In genomic region chr6:152267967-152268845, GRCh38 we compare ENCODE assay signal across 8 cellular contexts.
A peak's percentile ranks its signal among the peaks of the same experiment; 100 is the strongest.
DNase-seq lines count a peak whose midpoint lies in the region; ATAC-seq and TF ChIP-seq lines count a peak whose summit lies in the region.

No MANE protein-coding gene starts in this region.

- H3K27me3 ChIP-seq in dorsolateral prefrontal cortex (no peaks in the 10 kb centered on the region), neuron (ENCODE audit: insufficient read depth, low read length) (no peaks in the 10 kb centered on the region)

- intact Hi-C loops in dorsolateral prefrontal cortex (cut with DNase I) = loop anchor here (2.0 to 10.0 kb wide), 3 partner anchors 31 to 573 kb away; no protein-coding TSS in a partner anchor

- ATAC-seq in GM18867 (IDR thresholded peaks at IDR 0.05; ENCODE audit: unreplicated experiment) (no peak), GM18868 (IDR thresholded peaks at IDR 0.05; ENCODE audit: unreplicated experiment) (no peak)

- DNase-seq in AG09319 (ENCODE audit: extremely low read depth, low read depth) (no peak), GM10248 (ENCODE audit: extremely low spot score) (peak; percentile 16), NCI-H774 (lab: John Stamatoyannopoulos, UW) (peak; percentile 14), dorsolateral prefrontal cortex (no peak)
- no peak for DNase-seq in activated CD4-positive, CD25-positive, alpha-beta regulatory T cell treated with anti-CD3 and anti-CD28 coated beads, Interleukin-2, amount 50 U/mL, for 72 hours

- TF ChIP-seq CTCF in AG09319 (IDR thresholded peaks at IDR 0.05; ENCODE audit: low read depth, low read length) (peak; percentile 49), GM10248 (IDR thresholded peaks at IDR 0.05; ENCODE audit: control extremely low read depth, extremely low read depth, low read depth, missing control alignments) (peak; percentile 52), dorsolateral prefrontal cortex (IDR thresholded peaks at IDR 0.05 in 54 of 56, conservative IDR thresholded peaks at IDR 0.05 in 2 of 56; ENCODE audit: low read depth in 1 of 56, partially characterized antibody in 56 of 56) (peak; percentile 48 to 95 (median 72))

- POLR2A ChIA-PET in GM10248 (lab: Yijun Ruan, JAX) = no interaction called here

- CTCF ChIA-PET in GM10248 (lab: Yijun Ruan, JAX) = interaction anchor here (0.6 to 2.6 kb wide), 23 partner anchors 9 to 1451 kb away, joined by 3 to 12 read pairs (median 4); no protein-coding TSS in a partner anchor

- no peaks in the 10 kb centered on the region for H3K4me1 ChIP-seq in neuron (ENCODE audit: insufficient read depth, low read length)

- peak overlapping the region; percentile 5 for H2AFZ ChIP-seq in neuron (ENCODE audit: low read depth, low read length)

- no peaks in the 10 kb centered on the region for H3K36me3 ChIP-seq in neuron (ENCODE audit: insufficient read depth, low read length)

- peak overlapping the region in 17 of 59 donors; percentile 1 to 59 (median 31) for H3K27ac ChIP-seq in dorsolateral prefrontal cortex

- H3K9me3 ChIP-seq in neuron (ENCODE audit: low read length) = no peaks in the 10 kb centered on the region

- peak overlapping the region in 2 of 59 donors; percentile 9 to 20 for H3K4me3 ChIP-seq in dorsolateral prefrontal cortex
- H3K4me3 ChIP-seq in neuron (ENCODE audit: low read length) = no peak overlapping the region

Comparison
In these comparisons a context has a peak if more than half of its experiments do, and no peak if none do; other contexts are left out.
1. DNase-seq: peak in GM10248 (single experiment) and NCI-H774 (single experiment); none in AG09319 (single experiment), dorsolateral prefrontal cortex (0 of 10) and activated CD4-positive, CD25-positive, alpha-beta regulatory T cell treated with anti-CD3 and anti-CD28 coated beads, Interleukin-2, amount 50 U/mL, for 72 hours (single experiment).
2. Peak in every context shown above with its lines, with median percentiles within 50 percentile points of each other: CTCF ChIP-seq.